8 cellular contexts compared by ENCODE assay signal in genomic region chr21:43659136-43660000, GRCh38. TPM values are rescaled to one million over a fixed set of nuclear protein-coding genes. Genes with fewer than 3 reads are reported as not detected.
DNase-seq lines count a peak whose midpoint lies in the region; ATAC-seq and TF ChIP-seq lines count a peak whose summit lies in the region.

HSF2BP (minus strand) TSS chr21:43659488; CDS start chr21:43658096, 1,392 bp downstream.
RRP1B (plus strand) TSS chr21:43659560; CDS start chr21:43659665, 105 bp downstream.

- peak; percentile 62 for ATAC-seq in GM18519 (IDR thresholded peaks at IDR 0.05; ENCODE audit: low FRiP score, unreplicated experiment)
- ATAC-seq in HG03066 (IDR thresholded peaks at IDR 0.05; ENCODE audit: low read depth, unreplicated experiment) = peak; percentile 72
- peak; percentile 89 for ATAC-seq in WTC11

- H3K27ac ChIP-seq in 22Rv1 = peak within 1 kb of the TSS; percentile 82
- H3K27ac ChIP-seq in caudate nucleus (ENCODE audit: low read depth, low read length) = peak within 1 kb of the TSS; percentile 78
- peak within 1 kb of the TSS; percentile 59 to 92 (median 88) for H3K27ac ChIP-seq in spleen

- peaks cover 8% of the 10 kb centered on the region; the same call in 1 of the 2 replicates for H3K27me3 Mint-ChIP-seq in WTC11 (ENCODE audit: low read depth)

- peak in 1 of 3 donors; percentile 21 for TF ChIP-seq POLR2A in spleen (IDR thresholded peaks at IDR 0.05)

- H3K4me1 Mint-ChIP-seq in WTC11 = peaks cover 21% of the 10 kb centered on the region

- H3K4me3 Mint-ChIP-seq in WTC11 = peak within 1 kb of the TSS; percentile 94

- peaks cover 12 to 70% (median 49%) of the 10 kb centered on the region in 6 donors for H3K4me1 ChIP-seq in spleen

- TF ChIP-seq CTCF in 22Rv1 (IDR thresholded peaks at IDR 0.05) = peak; percentile 29
- no peak for TF ChIP-seq CTCF in WTC11 (IDR thresholded peaks at IDR 0.05)
- no peak for TF ChIP-seq CTCF in spleen (IDR thresholded peaks at IDR 0.05 in 8 of 11, conservative IDR thresholded peaks at IDR 0.05 in 3 of 11)

- peak within 1 kb of the TSS; percentile 71 for H3K27ac Mint-ChIP-seq in WTC11

- H3K9me3 Mint-ChIP-seq in WTC11 = no peaks in the 10 kb centered on the region

- H3K9me3 ChIP-seq in spleen = no peaks in the 10 kb centered on the region

- POLR2A ChIA-PET in WTC11 (lab: Charles Lee) = interaction anchor here (0.8 kb wide), 1 partner anchor 818 kb away, joined by 3 read pairs; no protein-coding TSS in a partner anchor

- H3K27me3 ChIP-seq in spleen (replicated peaks in 1 of 7) = peaks cover 0 to 5% (median 0%) of the 10 kb centered on the region in 7 donors

- peaks cover 25% of the 10 kb centered on the region for H3K36me3 Mint-ChIP-seq in WTC11

- DNase-seq in NCI-H2227 (lab: John Stamatoyannopoulos, UW; ENCODE audit: unreplicated experiment) (peak; percentile 93), WTC11 (ENCODE audit: low spot score) (peak; percentile 80), caudate nucleus (lab: John Stamatoyannopoulos, UW) (peak in 57 of 61 donors; percentile 7 to 84 (median 60)), islet precursor cell (peak; percentile 85), spleen (peak; percentile 95)

- H3K36me3 ChIP-seq in spleen = peaks cover 0 to 32% (median 16%) of the 10 kb centered on the region in 6 donors

- peak within 1 kb of the TSS; percentile 92 to 100 (median 98) for H3K4me3 ChIP-seq in spleen

- intact Hi-C loops in spleen (cut with DNase I; ENCODE audit: low total_unique reads) = no loop called here

- CTCF ChIA-PET in WTC11 (lab: Charles Lee) = no interaction called here

- 9 to 20% (median 11%) methylated on average over 44 to 92 of the region's 92 CpGs for WGBS in spleen, 5 donors

TF ChIP-seq in WTC11, 78 proteins besides CTCF, POLR2A, EP300 and RAD21 (continues in another document):
- no peak for TF ChIP-seq ZNF423 (CRISPR knock-in tag; IDR thresholded peaks at IDR 0.05)
- peak; percentile 97 for TF ChIP-seq ESRRA (CRISPR knock-in tag; IDR thresholded peaks at IDR 0.05; ENCODE audit: borderline replicate concordance)
- peak; percentile 71 for TF ChIP-seq USF1 (CRISPR knock-in tag; IDR thresholded peaks at IDR 0.05)
- TF ChIP-seq FOXJ3 (CRISPR knock-in tag; IDR thresholded peaks at IDR 0.05; ENCODE audit: borderline replicate concordance) = no peak
- no peak for TF ChIP-seq ZBTB21 (CRISPR knock-in tag; IDR thresholded peaks at IDR 0.05; ENCODE audit: borderline replicate concordance)
- TF ChIP-seq NR1H2 (CRISPR knock-in tag; IDR thresholded peaks at IDR 0.05) = no peak
- no peak for TF ChIP-seq ZNF671 (CRISPR knock-in tag; IDR thresholded peaks at IDR 0.05)
- peak; percentile 77; the same call in 1 of the 2 replicates for TF ChIP-seq ELF4 (CRISPR knock-in tag; IDR thresholded peaks at IDR 0.05; ENCODE audit: low read depth)
- no peak for TF ChIP-seq EMX1 (CRISPR knock-in tag; IDR thresholded peaks at IDR 0.05)
- TF ChIP-seq ATF2 (CRISPR knock-in tag; IDR thresholded peaks at IDR 0.05; ENCODE audit: borderline replicate concordance, low read depth) = peak; percentile 79; the same call in 1 of the 2 replicates
- TF ChIP-seq IRF1 (CRISPR knock-in tag; IDR thresholded peaks at IDR 0.05) = peak; percentile 95
- peak; percentile 39; the same call in 1 of the 2 replicates for TF ChIP-seq ZNF219 (CRISPR knock-in tag; IDR thresholded peaks at IDR 0.05; ENCODE audit: borderline replicate concordance)
- TF ChIP-seq ZNF396 (CRISPR knock-in tag; IDR thresholded peaks at IDR 0.05; ENCODE audit: borderline replicate concordance) = no peak
- TF ChIP-seq ZBTB43 (CRISPR knock-in tag; IDR thresholded peaks at IDR 0.05) = peak; percentile 79
- peak; percentile 96 for TF ChIP-seq ARID4B (CRISPR knock-in tag; IDR thresholded peaks at IDR 0.05; ENCODE audit: borderline replicate concordance)
- TF ChIP-seq TP53 (CRISPR knock-in tag; IDR thresholded peaks at IDR 0.05) = no peak; the same call in none of the 2 replicates

RNA-seq across cellular contexts. Expression of gene HSF2BP, which starts in this region (rescaled TPM):
- total RNA-seq in WTC11 (2021) (1.1 to 1.3 TPM (median 1.2 TPM) in 3 replicates), spleen (1 to 10 TPM in 2 of 7 donors, under 1 TPM in 3, not detected in 2; 0.19 to 1.9 (median 0.58) TPM)
- polyA plus RNA-seq in spleen = under 1 TPM; 0.13 to 0.35 (median 0.19) TPM

RNA-seq across cellular contexts. Expression of gene RRP1B, which starts in this region (rescaled TPM):
- total RNA-seq in WTC11 (2021) (62.2 to 74.9 TPM (median 64.0 TPM) in 3 replicates), spleen (10 to 100 TPM; 25.3 to 28.9 (median 25.7) TPM)
- 10 to 100 TPM in 2 of 3 donors, 1 to 10 TPM in 1; 7.9 to 11.6 (median 10.1) TPM for polyA plus RNA-seq in spleen

Comparison
In these comparisons a context has a peak if more than half of its experiments do, and no peak if none do; other contexts are left out.
1. Peak in every context shown above with its lines: DNase-seq, ATAC-seq, H3K4me3 ChIP-seq and H3K27ac ChIP-seq.